In the genomic region with DNA sequence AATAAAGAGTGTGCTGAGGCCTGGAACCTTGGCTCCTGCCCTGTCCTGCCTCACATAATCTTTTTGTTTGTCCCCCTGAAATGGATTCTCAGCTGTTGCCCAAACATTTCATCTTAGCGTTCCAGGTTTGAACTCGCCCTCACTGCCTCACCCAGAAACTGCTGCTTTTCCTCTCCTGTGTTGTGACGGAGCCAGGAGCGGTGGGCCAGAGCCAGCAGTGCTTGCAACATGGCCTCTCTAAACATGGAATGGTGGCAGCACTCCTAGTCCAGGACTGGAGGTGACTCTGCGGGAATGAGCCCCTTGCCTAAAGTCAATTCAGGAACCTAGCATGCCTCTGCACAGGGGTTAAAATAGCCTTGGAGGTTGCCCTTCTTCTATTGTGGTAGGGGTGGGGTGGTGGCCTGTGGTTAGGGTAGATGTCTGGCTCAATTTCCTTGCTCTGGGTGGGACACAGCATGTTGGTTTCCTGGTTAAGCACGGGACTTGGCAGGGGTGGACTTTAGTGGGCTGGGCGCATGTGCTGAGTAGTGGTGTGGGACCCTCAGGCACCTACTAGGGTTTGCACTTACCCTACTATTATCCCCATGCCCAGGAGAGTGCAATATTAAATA, we compare ENCODE assay signal across 1 cellular context.
TF ChIP-seq lines count a peak whose summit lies in the region.

No MANE protein-coding gene starts in this region.

TF ChIP-seq in H1, 55 proteins besides CTCF, POLR2A, EP300 and RAD21:
- TF ChIP-seq HDAC2 (IDR thresholded peaks at IDR 0.05; ENCODE audit: borderline replicate concordance in 1 of 2, low read depth in 2 of 2, low read length in 2 of 2) (no peak), SIRT6 (IDR thresholded peaks at IDR 0.05; ENCODE audit: low read length) (no peak), PHF8 (conservative IDR thresholded peaks at IDR 0.05; ENCODE audit: low read depth, low read length) (no peak), SIN3A (conservative IDR thresholded peaks at IDR 0.05 in 1 of 2, IDR thresholded peaks at IDR 0.05 in 1 of 2; ENCODE audit: low read depth in 1 of 2, low read length in 2 of 2) (no peak), SP2 (IDR thresholded peaks at IDR 0.05; ENCODE audit: low read length) (no peak), CREB1 (IDR thresholded peaks at IDR 0.05) (no peak), KDM1A (IDR thresholded peaks at IDR 0.05; ENCODE audit: borderline replicate concordance, low read length) (no peak), RNF2 (IDR thresholded peaks at IDR 0.05; ENCODE audit: borderline replicate concordance, low read depth, low read length, missing control alignments, poor library complexity, severe bottlenecking) (no peak), TEAD4 (IDR thresholded peaks at IDR 0.05; ENCODE audit: low read depth, low read length) (no peak), SP4 (IDR thresholded peaks at IDR 0.05; ENCODE audit: low read length) (no peak), CBX8 (IDR thresholded peaks at IDR 0.05; ENCODE audit: borderline replicate concordance, low read depth, low read length) (no peak), CHD1 (IDR thresholded peaks at IDR 0.05; ENCODE audit: low read depth, low read length) (no peak), BACH1 (IDR thresholded peaks at IDR 0.05; ENCODE audit: low read length) (no peak), RFX5 (IDR thresholded peaks at IDR 0.05; ENCODE audit: borderline replicate concordance, low read depth, low read length) (no peak), KDM4A (IDR thresholded peaks at IDR 0.05; ENCODE audit: low read depth, low read length, severe bottlenecking) (no peak)
- TF ChIP-seq, protein P1, sequence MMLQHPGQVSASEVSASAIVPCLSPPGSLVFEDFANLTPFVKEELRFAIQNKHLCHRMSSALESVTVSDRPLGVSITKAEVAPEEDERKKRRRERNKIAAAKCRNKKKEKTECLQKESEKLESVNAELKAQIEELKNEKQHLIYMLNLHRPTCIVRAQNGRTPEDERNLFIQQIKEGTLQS (IDR thresholded peaks at IDR 0.05; ENCODE audit: insufficient read depth, low read depth, low read length): no peak
